Comparison of ENCODE assay signal across 21 cellular contexts in the genomic region with DNA sequence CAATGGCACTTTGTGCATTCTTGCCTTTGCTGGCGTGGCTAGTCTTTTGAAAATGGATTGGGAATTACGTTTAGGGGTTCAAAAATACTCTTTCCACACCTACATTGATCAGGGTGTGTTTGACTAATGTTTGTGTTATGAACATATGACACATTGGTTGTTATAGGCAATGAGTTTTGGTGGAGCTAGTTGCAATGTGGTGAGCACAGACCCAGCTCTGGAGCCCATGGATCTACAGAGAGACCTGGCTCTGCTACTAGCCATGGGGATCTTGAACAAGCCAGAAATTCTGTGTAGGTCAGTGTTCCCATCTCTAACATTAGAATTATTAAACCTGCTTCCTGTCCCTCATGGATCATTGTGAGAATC.
DNase-seq lines count a peak whose midpoint lies in the region; ATAC-seq, FAIRE-seq and TF ChIP-seq lines count a peak whose summit lies in the region.
"Had no signal": no experiment of that assay in that cellular context is flagged by ENCODE, and none has a peak within 500 bp of the region (broad histone marks: within the 10 kb centered on the region; RNA-seq: fewer than 3 reads in every experiment).

No MANE protein-coding gene starts in this region.

- no peak for TF ChIP-seq CTCF in VCaP (conservative IDR thresholded peaks at IDR 0.05)
- no peak for TF ChIP-seq CTCF in foreskin keratinocyte (conservative IDR thresholded peaks at IDR 0.05)
- TF ChIP-seq CTCF in pancreas (IDR thresholded peaks at IDR 0.05): no peak
- TF ChIP-seq CTCF in type B pancreatic cell (conservative IDR thresholded peaks at IDR 0.05): no peak

- H3K9me3 Mint-ChIP-seq in type B pancreatic cell: peaks cover 9% of the 10 kb centered on the region
- H3K9me3 Mint-ChIP-seq: HFFc6 had no signal

- no peaks in the 10 kb centered on the region for H3K9me3 ChIP-seq in pancreas

- intact Hi-C loops in pancreas (cut with DNase I): no loop called here

- H3K4me1 Mint-ChIP-seq in type B pancreatic cell (ENCODE audit: unreplicated experiment): peaks cover 10% of the 10 kb centered on the region

- H3K4me3 ChIP-seq in pancreas: no peak overlapping the region

- H3K36me3 ChIP-seq in pancreas: no peaks in the 10 kb centered on the region

- ATAC-seq in foreskin keratinocyte: peak; percentile 55
- peak; percentile 34 to 50 (median 36) for ATAC-seq in pancreas
- ATAC-seq: HepG2 had no signal

- no peaks in the 10 kb centered on the region for H3K27me3 Mint-ChIP-seq in type B pancreatic cell

- H3K36me3 Mint-ChIP-seq in type B pancreatic cell: no peaks in the 10 kb centered on the region

- DNase-seq in foreskin keratinocyte (peak in 1 of 2 donors; percentile 50), pancreas (no peak), type B pancreatic cell (ENCODE audit: extremely low spot score, unreplicated experiment) (no peak), NCI-H2029 treated with DMSO at 0.1 percent for 48 hours (lab: John Stamatoyannopoulos, UW) (no peak), 8988T (no peak)
- DNase-seq in stimulated activated CD8-positive, alpha-beta memory T cell treated with anti-CD3 and anti-CD28 coated beads, Interleukin-4, amount 100 ng/mL, for 48 hours: no peak
- DNase-seq: AML-193, DMS 273 treated with DMSO at 0.1 percent for 48 hours, H7, HFFc6, KG1, MV-4-11, NCI-H1694 treated with DMSO at 0.1 percent for 48 hours, NCI-H2107, NCI-H2227 treated with DMSO at 0.1 percent for 48 hours, NCI-H524 treated with DMSO at 0.1 percent for 48 hours, RPMI8226, SIG-M5 had no signal

- 19 to 40% methylated on average over 2 of the region's 2 CpGs for WGBS in pancreas, 2 donors

- peak overlapping the region; percentile 38 for H3K4me3 Mint-ChIP-seq in type B pancreatic cell
- H3K4me3 Mint-ChIP-seq: HFFc6 had no signal

- peaks cover 3% of the 10 kb centered on the region for H3K27me3 ChIP-seq in foreskin keratinocyte
- H3K27me3 ChIP-seq in pancreas: no peaks in the 10 kb centered on the region

- H3K27ac ChIP-seq in VCaP (peak overlapping the region; percentile 84), foreskin keratinocyte (no peak overlapping the region), pancreas (peak overlapping the region in 1 of 4 donors; percentile 42)

- no peak for FAIRE-seq in pancreas (lab: Jason Lieb, UNC)
- FAIRE-seq: G401.6, HepG2 had no signal

- H3K4me1 ChIP-seq in foreskin keratinocyte (peaks cover 5% of the 10 kb centered on the region), pancreas (peaks cover 4 to 14% (median 5%) of the 10 kb centered on the region in 3 donors)

- peak overlapping the region; percentile 97 for H3K27ac Mint-ChIP-seq in type B pancreatic cell
- H3K27ac Mint-ChIP-seq: HFFc6 had no signal
